ENCODE assay signal across 19 cellular contexts in the genomic region with DNA sequence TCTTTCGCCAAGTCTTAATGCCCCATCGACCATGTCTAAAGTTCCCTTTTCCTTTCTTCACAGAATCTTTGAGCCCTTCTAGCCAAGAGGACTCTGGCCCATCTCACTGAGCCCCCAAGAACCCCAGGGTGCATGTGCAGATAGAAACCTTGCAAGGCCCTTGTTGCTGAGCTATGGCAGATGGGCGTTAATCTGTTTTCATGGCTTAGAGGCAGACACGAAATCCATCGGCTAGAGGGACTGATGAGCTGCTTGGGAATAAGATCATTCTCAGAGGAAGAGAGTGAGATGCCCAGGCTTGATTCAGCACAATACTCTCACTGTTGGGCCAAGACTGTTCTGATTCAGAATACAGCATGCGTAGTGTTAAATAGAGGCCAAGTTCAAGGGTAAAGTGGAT.
A peak's percentile ranks its signal among the peaks of the same experiment; 100 is the strongest.
DNase-seq lines count a peak whose midpoint lies in the region; ATAC-seq, FAIRE-seq and TF ChIP-seq lines count a peak whose summit lies in the region.
"Had no signal": no experiment of that assay in that cellular context is flagged by ENCODE, and none has a peak within 500 bp of the region (broad histone marks: within the 10 kb centered on the region; RNA-seq: fewer than 3 reads in every experiment).

No MANE protein-coding gene starts in this region.

- H3K36me3 Mint-ChIP-seq in astrocyte (ENCODE audit: low read depth, unreplicated experiment): no peaks in the 10 kb centered on the region
- H3K36me3 Mint-ChIP-seq: CD4-positive, CD25-positive, alpha-beta regulatory T cell; CD8-positive, alpha-beta memory T cell had no signal

- H4K20me1 ChIP-seq in astrocyte (ENCODE audit: insufficient read depth, low read length): no peaks in the 10 kb centered on the region

- ATAC-seq in HG02852 (IDR thresholded peaks at IDR 0.05; ENCODE audit: unreplicated experiment): no peak

- DNase-seq in D721Med (ENCODE audit: insufficient read length, low spot score) (no peak), NCI-H524 treated with DMSO at 0.1 percent for 48 hours (lab: John Stamatoyannopoulos, UW) (peak; percentile 37), astrocyte (ENCODE audit: low read depth) (no peak), urothelium cell line (ENCODE audit: low spot score) (no peak), LoVo (ENCODE audit: low spot score) (no peak), NCI-H1048 (lab: John Stamatoyannopoulos, UW) (no peak)
- DNase-seq: BE2C; C1 segment of cervical spinal cord; CD4-positive, CD25-positive, alpha-beta regulatory T cell; CD8-positive, alpha-beta memory T cell; COR-L47; DMS153; DMS79; GDM1; H9 had no signal

- H3K27me3 Mint-ChIP-seq in astrocyte (ENCODE audit: low read depth, unreplicated experiment): peaks cover 5% of the 10 kb centered on the region
- H3K27me3 Mint-ChIP-seq: CD4-positive, CD25-positive, alpha-beta regulatory T cell; CD8-positive, alpha-beta memory T cell had no signal

- no peaks in the 10 kb centered on the region for H3K4me1 ChIP-seq in astrocyte (ENCODE audit: insufficient read depth, low read length)

- no peaks in the 10 kb centered on the region for H3K9me3 Mint-ChIP-seq in astrocyte (ENCODE audit: unreplicated experiment)
- H3K9me3 Mint-ChIP-seq: H9 had no signal

- no peaks in the 10 kb centered on the region for H3K36me3 ChIP-seq in astrocyte (ENCODE audit: insufficient read depth, low read length)
- H3K36me3 ChIP-seq: BE2C had no signal

- H3K4me3 ChIP-seq in astrocyte (ENCODE audit: insufficient read depth, low read depth, low read length): no peak overlapping the region

- H3K9ac ChIP-seq in astrocyte (ENCODE audit: low read length): no peak overlapping the region

- H2AFZ ChIP-seq in astrocyte (ENCODE audit: low read depth, low read length): no peak overlapping the region

- H3K4me3 Mint-ChIP-seq in astrocyte (ENCODE audit: unreplicated experiment): no peak overlapping the region
- H3K4me3 Mint-ChIP-seq: CD4-positive, CD25-positive, alpha-beta regulatory T cell; CD8-positive, alpha-beta memory T cell; H9 had no signal

- no peak overlapping the region for H3K27ac ChIP-seq in astrocyte (ENCODE audit: low read depth, low read length)

- peak; percentile 99 for FAIRE-seq in D721Med (lab: Jason Lieb, UNC)
- FAIRE-seq in astrocyte (lab: Jason Lieb, UNC): no peak
- FAIRE-seq in urothelium cell line (lab: Jason Lieb, UNC): peak; percentile 48
- FAIRE-seq: GM12892, GM18507, H1 had no signal

- H3K27ac Mint-ChIP-seq in astrocyte (ENCODE audit: unreplicated experiment): peak overlapping the region; percentile 13
- H3K27ac Mint-ChIP-seq: CD4-positive, CD25-positive, alpha-beta regulatory T cell; CD8-positive, alpha-beta memory T cell; H9 had no signal

- H3K4me2 ChIP-seq in astrocyte (ENCODE audit: low read length): no peak overlapping the region

- TF ChIP-seq CTCF in D721Med (IDR thresholded peaks at IDR 0.05; ENCODE audit: insufficient read depth, missing control alignments) (peak; percentile 10), astrocyte (IDR thresholded peaks at IDR 0.05; ENCODE audit: insufficient read depth, low read depth, low read length) (no peak)

- H3K79me2 ChIP-seq in astrocyte (ENCODE audit: insufficient read depth, low read length): no peaks in the 10 kb centered on the region

- H3K27me3 ChIP-seq in astrocyte (ENCODE audit: insufficient read depth, low read length): no peaks in the 10 kb centered on the region
- H3K27me3 ChIP-seq: BE2C had no signal

- H3K4me1 Mint-ChIP-seq in astrocyte (ENCODE audit: low read depth, unreplicated experiment): no peaks in the 10 kb centered on the region
- H3K4me1 Mint-ChIP-seq: CD4-positive, CD25-positive, alpha-beta regulatory T cell; CD8-positive, alpha-beta memory T cell had no signal

- H3K9me3 ChIP-seq in astrocyte (ENCODE audit: insufficient read depth, low read depth, low read length): no peaks in the 10 kb centered on the region
- H3K9me3 ChIP-seq: BE2C had no signal
